Comparison of ENCODE assay signal across 8 cellular contexts in the genomic region with DNA sequence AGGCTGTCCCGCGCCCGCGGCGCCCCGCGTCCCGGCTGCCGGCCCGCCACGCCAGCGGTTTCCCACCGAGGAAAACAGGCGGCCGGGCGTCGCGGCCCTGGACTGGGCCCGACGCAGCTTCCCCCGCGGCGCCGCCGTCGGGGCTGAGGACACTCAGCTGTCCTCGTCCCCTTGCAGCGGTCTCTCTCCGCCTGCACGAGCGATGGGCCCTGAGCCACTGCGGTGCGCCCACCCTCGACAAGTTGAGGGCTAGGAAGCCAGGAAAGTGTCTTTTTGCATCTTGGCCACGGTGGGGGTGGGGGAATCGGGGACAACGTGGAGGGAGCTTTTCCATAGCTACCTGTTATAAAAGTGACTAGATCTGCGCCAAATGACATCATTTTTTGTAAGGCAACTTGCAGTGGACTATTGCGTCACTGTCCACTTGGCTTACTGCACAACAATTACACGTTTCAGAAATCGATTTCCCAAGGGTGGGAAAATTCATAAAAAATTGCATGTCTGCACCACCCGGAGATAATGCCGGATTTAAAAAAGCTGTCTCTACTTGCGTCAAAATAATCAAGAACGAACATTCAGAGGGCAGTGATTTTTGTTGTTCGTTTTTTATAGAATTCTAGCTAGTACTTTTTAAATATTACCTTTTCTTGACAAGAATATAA. TPM values are rescaled to one million over a fixed set of nuclear protein-coding genes. Genes with fewer than 3 reads are reported as not detected.
A peak's percentile ranks its signal among the peaks of the same experiment; 100 is the strongest.
DNase-seq lines count a peak whose midpoint lies in the region; ATAC-seq, FAIRE-seq and TF ChIP-seq lines count a peak whose summit lies in the region.

No MANE protein-coding gene starts in this region.

- H3K4me2 ChIP-seq in GM12878 (ENCODE audit: control insufficient read depth, insufficient read depth) (peak overlapping the region; percentile 57), smooth muscle cell (peak overlapping the region; percentile 90)

- FAIRE-seq in GM12878 (lab: Jason Lieb, UNC) = no peak

- peak; percentile 29 for ATAC-seq in HG02798 (IDR thresholded peaks at IDR 0.05; ENCODE audit: poor library complexity, unreplicated experiment)
- ATAC-seq in GM12878 = peak; percentile 54

- H3K27ac ChIP-seq in 22Rv1 = peak overlapping the region; percentile 73
- peak overlapping the region; percentile 78 for H3K27ac ChIP-seq in GM12878 (ENCODE audit: control insufficient read depth, insufficient read depth)
- H3K27ac ChIP-seq in smooth muscle cell (ENCODE audit: low read depth) = peak overlapping the region; percentile 100

- intact Hi-C loops in GM12878 (cut with micrococcal nuclease; ENCODE audit: unreplicated experiment) = loop anchor here (1.0 kb wide), 1 partner anchor 28 kb away; a partner anchor contains a TSS

- 27% methylated on average over 22 of the region's 46 CpGs for WGBS in GM12878 (ENCODE audit: insufficient coverage, insufficient replicate concordance, low lambda C conversion rate, missing lambda C conversion rate)
- WGBS in smooth muscle cell (ENCODE audit: low lambda C conversion rate) = 5% methylated on average over 19 of the region's 46 CpGs

- H3F3A ChIP-seq in smooth muscle cell (ENCODE audit: low read depth) = no peaks in the 10 kb centered on the region

- H3K79me2 ChIP-seq in GM12878 (ENCODE audit: control insufficient read depth, insufficient read depth, low read length) = peaks cover 39% of the 10 kb centered on the region
- H3K79me2 ChIP-seq in smooth muscle cell (ENCODE audit: low read depth) = peaks cover 42% of the 10 kb centered on the region

- RAD21 ChIA-PET in GM12878 (lab: Charles Lee; ENCODE audit: unreplicated experiment) = interaction anchor here (0.5 to 3.0 kb wide), 9 partner anchors 11 to 313 kb away, joined by 3 to 31 read pairs (median 4); a partner anchor contains a TSS

- peak overlapping the region; percentile 46 for H2AFZ ChIP-seq in GM12878 (ENCODE audit: control insufficient read depth, low read depth, low read length)
- peak overlapping the region; percentile 96 for H2AFZ ChIP-seq in smooth muscle cell (ENCODE audit: low read depth)

- H3K4me3 ChIP-seq in GM12865 (ENCODE audit: low read depth, low read length) = peak overlapping the region; percentile 81
- H3K4me3 ChIP-seq in GM12878 = peak overlapping the region; percentile 59
- peak overlapping the region; percentile 84 for H3K4me3 ChIP-seq in smooth muscle cell

- TF ChIP-seq RAD21 in GM12878 (IDR thresholded peaks at IDR 0.05; ENCODE audit: insufficient read depth, low read depth, low read length) = no peak

- H3K9me3 ChIP-seq in GM12878 (replicated peaks; ENCODE audit: control insufficient read depth, insufficient read depth, low read length) (no peaks in the 10 kb centered on the region; the same call in 2 of the 3 replicates), smooth muscle cell (replicated peaks; ENCODE audit: low read depth) (no peaks in the 10 kb centered on the region)

- H3K4me1 ChIP-seq in GM12878 (ENCODE audit: control insufficient read depth, insufficient read depth, low read length) (no peaks in the 10 kb centered on the region), smooth muscle cell (ENCODE audit: low read depth) (peaks cover 14% of the 10 kb centered on the region)

- TF ChIP-seq CTCF in 22Rv1 (IDR thresholded peaks at IDR 0.05) (no peak), GM12865 (IDR thresholded peaks at IDR 0.05; ENCODE audit: insufficient read depth, low read depth, low read length, missing control alignments) (no peak), GM12878 (IDR thresholded peaks at IDR 0.05 in 2 of 3, conservative IDR thresholded peaks at IDR 0.05 in 1 of 3; ENCODE audit: control insufficient read depth in 2 of 3, extremely low read depth in 1 of 3, insufficient read depth in 1 of 3, low read depth in 3 of 3, low read length in 3 of 3) (no peak), smooth muscle cell (IDR thresholded peaks at IDR 0.05; ENCODE audit: borderline replicate concordance, insufficient read depth, poor library complexity, severe bottlenecking) (no peak)

- CTCF ChIA-PET in GM12878 (lab: Yijun Ruan, JAX) = interaction anchor here (0.6 to 2.2 kb wide), 9 partner anchors 13 to 233 kb away, joined by 3 to 20 read pairs (median 4); a partner anchor contains a TSS

- SMC1A ChIA-PET in GM12878 (lab: Charles Lee; ENCODE audit: uncharacterized antibody, unreplicated experiment) = interaction anchor here (0.5 to 2.0 kb wide), 9 partner anchors 12 to 217 kb away, joined by 3 to 20 read pairs (median 3); a partner anchor contains a TSS

- BruUV-seq in GM12878 (replicated peaks; lab: Mats Ljungman, UMichigan) = TSS peak; percentile 94

- DNase-seq in GM12865 (ENCODE audit: low read depth) (peak; percentile 47), NCI-H2171 (lab: John Stamatoyannopoulos, UW) (peak; percentile 29), GM12878 (ENCODE audit: low read depth, low spot score) (no peak), iris pigment epithelial cell (ENCODE audit: low read depth) (peak; percentile 68), smooth muscle cell (lab: John Stamatoyannopoulos, UW; ENCODE audit: unreplicated experiment) (no peak), GF-D8 (lab: John Stamatoyannopoulos, UW) (no peak)

- POLR2A ChIA-PET in GM12878 (lab: Charles Lee) = interaction anchor here (0.5 to 2.8 kb wide), 6 partner anchors 12 to 137 kb away, joined by 3 to 23 read pairs (median 4); a partner anchor contains a TSS

- no peaks in the 10 kb centered on the region; a peak in 1 of 4 replicates for H3K27me3 ChIP-seq in GM12878 (replicated peaks in 1 of 2; ENCODE audit: control insufficient read depth in 2 of 2, insufficient read depth in 2 of 2, low read length in 1 of 2)
- H3K27me3 ChIP-seq in smooth muscle cell (ENCODE audit: low read depth) = no peaks in the 10 kb centered on the region

- in situ Hi-C loops in GM12878 (cut with MboI) = no loop called here

- TF ChIP-seq POLR2A in GM12878 (IDR thresholded peaks at IDR 0.05; ENCODE audit: low read depth, low read length) = peak; percentile 49

- H4K20me1 ChIP-seq in GM12878 (ENCODE audit: control insufficient read depth, insufficient read depth) = no peaks in the 10 kb centered on the region
- H4K20me1 ChIP-seq in smooth muscle cell (ENCODE audit: low read depth) = peaks cover 36% of the 10 kb centered on the region

- TF ChIP-seq EP300 in GM12878 (IDR thresholded peaks at IDR 0.05; ENCODE audit: borderline replicate concordance in 1 of 2, control insufficient read depth in 1 of 2, low read depth in 2 of 2, low read length in 2 of 2) = no peak

- H3K36me3 ChIP-seq in GM12878 (ENCODE audit: control insufficient read depth in 2 of 2, insufficient read depth in 2 of 2, low read length in 1 of 2) (no peaks in the 10 kb centered on the region), smooth muscle cell (ENCODE audit: low read depth) (no peaks in the 10 kb centered on the region)

- H3K9ac ChIP-seq in GM12878 (ENCODE audit: control insufficient read depth, insufficient read depth, low read length) (peak overlapping the region; percentile 69; the same call in 1 of the 2 replicates), smooth muscle cell (ENCODE audit: low read depth) (peak overlapping the region; percentile 98)

TF ChIP-seq in GM12878, 131 proteins besides CTCF, POLR2A, EP300 and RAD21 (continues in another document):
- no peak for TF ChIP-seq CBX5 (IDR thresholded peaks at IDR 0.05; ENCODE audit: low read depth)
- no peak for TF ChIP-seq TCF12 (IDR thresholded peaks at IDR 0.05; ENCODE audit: low read depth, low read length)
- no peak for TF ChIP-seq ZSCAN29 (IDR thresholded peaks at IDR 0.05)
- TF ChIP-seq ZBED1 (IDR thresholded peaks at IDR 0.05; ENCODE audit: borderline replicate concordance) = no peak
- TF ChIP-seq IKZF1 (conservative IDR thresholded peaks at IDR 0.05) = peak; percentile 61
- peak; percentile 68; the same call in 1 of the 2 replicates for TF ChIP-seq LARP7 (IDR thresholded peaks at IDR 0.05)
- TF ChIP-seq ASH2L (IDR thresholded peaks at IDR 0.05; ENCODE audit: borderline replicate concordance, low read depth) = no peak

RNA-seq across cellular contexts. Expression of a gene that starts 1.1 kb away (rescaled TPM):
- 11.1 and 12.2 TPM in 2 replicates for total RNA-seq in GM12878 (2013; cell fraction: nucleolus; rRNA removed)
- total RNA-seq in GM12878 (2014; rRNA removed) (4.8 and 5.3 TPM in 2 replicates), GM12878 (2014; rRNA removed; fragmentation: Illumina TruSeq; extraction: Trizol) (5.2 and 5.5 TPM in 2 replicates), GM12878 (2021) (4.5 and 4.8 TPM in 2 replicates), smooth muscle cell (53.3 and 70.4 TPM in 2 replicates)
- 3.3 TPM for polyA plus RNA-seq in GM12878 (2011; ENCODE audit: low read depth)
- polyA plus RNA-seq in GM12878 (2011; rRNA removed) (7.0 and 10.4 TPM in 2 replicates), GM12878 (2014; fragmentation: Illumina TruSeq; extraction: Trizol) (3.4 and 4.5 TPM in 2 replicates), GM12878 (2014; fragmentation: Nextera tagmentation; extraction: Ambion mirVana) (1 to 10 TPM; 1.4 to 1.6 TPM), GM12878 (2014; rRNA removed) (2.3 and 3.0 TPM in 2 replicates), GM12878 (2016; fragmentation: Nextera tagmentation; extraction: Ambion mirVana) (1 to 10 TPM; 3.4 to 4.0 TPM), smooth muscle cell (14.0 and 16.8 TPM in 2 replicates)
- 2.2 and 3.5 TPM in 2 replicates for polyA plus RNA-seq in GM12878 (2011; cell fraction: cytosol; rRNA removed)
- polyA plus RNA-seq in GM12878 (2011; cell fraction: nucleus; rRNA removed) = 3.5 and 3.8 TPM in 2 replicates
- polyA plus RNA-seq in GM12878 (2012) = 4.4 and 4.9 TPM in 2 replicates
- polyA minus RNA-seq in GM12878 (2011; rRNA and poly(A)+ RNA removed) = 8.4 and 11.1 TPM in 2 replicates
- 3.1 and 3.8 TPM in 2 replicates for polyA minus RNA-seq in GM12878 (2011; cell fraction: cytosol; rRNA and poly(A)+ RNA removed)
- polyA minus RNA-seq in GM12878 (2011; cell fraction: nucleus; rRNA and poly(A)+ RNA removed) = 3.3 and 4.5 TPM in 2 replicates

RNA-seq across cellular contexts. Expression of a gene that starts 28.9 kb away (rescaled TPM):
- total RNA-seq in GM12878 (2013; cell fraction: nucleolus; rRNA removed) = 302 and 311 TPM in 2 replicates
- 300 and 329 TPM in 2 replicates for total RNA-seq in GM12878 (2014; rRNA removed)
- 371 and 385 TPM in 2 replicates for total RNA-seq in GM12878 (2014; rRNA removed; fragmentation: Illumina TruSeq; extraction: Trizol)
- 278 and 291 TPM in 2 replicates for total RNA-seq in GM12878 (2021)
- 287 TPM for polyA plus RNA-seq in GM12878 (2011; ENCODE audit: low read depth)
- polyA plus RNA-seq in GM12878 (2011; rRNA removed) = 185 and 210 TPM in 2 replicates
- polyA plus RNA-seq in GM12878 (2011; cell fraction: cytosol; rRNA removed) = 113 and 152 TPM in 2 replicates
- polyA plus RNA-seq in GM12878 (2011; cell fraction: nucleus; rRNA removed) = 107 and 122 TPM in 2 replicates
- 188 and 200 TPM in 2 replicates for polyA plus RNA-seq in GM12878 (2012)
- polyA plus RNA-seq in GM12878 (2014; fragmentation: Illumina TruSeq; extraction: Trizol) = 274 and 333 TPM in 2 replicates
- polyA plus RNA-seq in GM12878 (2014; fragmentation: Nextera tagmentation; extraction: Ambion mirVana) = 100 to 1,000 TPM; 120 to 135 TPM
- 195 and 216 TPM in 2 replicates for polyA plus RNA-seq in GM12878 (2014; rRNA removed)
- polyA plus RNA-seq in GM12878 (2016; fragmentation: Nextera tagmentation; extraction: Ambion mirVana) = 100 to 1,000 TPM; 115 to 125 TPM
- 196 and 252 TPM in 2 replicates for polyA minus RNA-seq in GM12878 (2011; rRNA and poly(A)+ RNA removed)
- polyA minus RNA-seq in GM12878 (2011; cell fraction: cytosol; rRNA and poly(A)+ RNA removed) = 179 and 186 TPM in 2 replicates
- polyA minus RNA-seq in GM12878 (2011; cell fraction: nucleus; rRNA and poly(A)+ RNA removed) = 51.3 and 63.3 TPM in 2 replicates
- total RNA-seq in smooth muscle cell = 226 and 240 TPM in 2 replicates
- polyA plus RNA-seq in smooth muscle cell = 54.0 and 62.6 TPM in 2 replicates

Comparison
In these comparisons a context has a peak if more than half of its experiments do, and no peak if none do; other contexts are left out.
1. DNase-seq: peak in GM12865 (single experiment), NCI-H2171 (single experiment) and iris pigment epithelial cell (single experiment); none in GM12878 (single experiment), smooth muscle cell (single experiment) and GF-D8 (single experiment).
2. Peak in every context shown above with its lines, with median percentiles within 50 percentile points of each other: H3K27ac ChIP-seq and H3K4me3 ChIP-seq.